In the genomic region with DNA sequence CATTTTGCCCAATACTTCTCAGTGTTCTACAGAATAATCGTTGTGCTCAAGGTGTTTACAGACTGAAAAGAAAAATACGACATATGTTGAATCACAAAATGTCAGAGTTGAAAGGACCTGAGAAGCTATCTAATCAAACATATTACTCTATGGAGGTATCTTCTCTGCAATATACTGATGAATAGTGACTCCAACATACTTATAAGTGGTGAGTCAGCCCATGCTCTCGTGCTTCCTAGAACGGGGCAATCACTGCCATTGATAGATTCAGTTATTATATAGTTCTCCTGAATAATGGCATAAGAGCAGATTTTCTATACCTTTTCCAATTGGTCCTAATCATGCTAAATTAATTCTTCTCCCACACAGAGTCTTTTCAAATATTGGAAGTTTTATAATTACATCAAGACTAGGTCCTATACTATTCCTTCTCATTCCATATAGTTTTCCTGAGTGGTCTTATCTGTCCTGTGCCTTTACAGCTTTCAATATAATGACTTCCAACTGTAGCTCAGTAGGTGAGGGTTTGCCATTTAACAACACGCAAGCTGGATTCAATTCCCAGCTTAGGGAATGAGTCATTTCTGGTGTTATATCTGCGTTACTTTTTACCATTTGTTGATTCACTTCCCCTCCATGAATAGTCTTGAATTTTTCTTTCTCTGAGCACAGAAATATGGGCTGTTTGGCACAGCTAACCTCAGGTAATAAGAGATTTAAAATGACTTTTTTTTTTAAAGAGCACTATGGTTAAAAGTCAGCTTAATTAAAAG, we compare ENCODE assay signal across 29 cellular contexts.
"Had no signal": no experiment of that assay in that cellular context is flagged by ENCODE, and none has a peak within 500 bp of the region (broad histone marks: within the 10 kb centered on the region; RNA-seq: fewer than 3 reads in every experiment).

No MANE protein-coding gene starts in this region.

- H3K27ac Mint-ChIP-seq: activated CD4-positive, alpha-beta memory T cell treated with anti-CD3 and anti-CD28 coated beads, Interleukin-2, amount 10 ng/mL, durations not matched to agents 7 days and 5 days; activated CD4-positive, alpha-beta T cell treated with anti-CD3 and anti-CD28 coated beads, Interleukin-2, amount 10 ng/mL, durations not matched to agents 24 days and 14 days; activated naive CD4-positive, alpha-beta T cell treated with anti-CD3 and anti-CD28 coated beads, Interleukin-2, amount 10 ng/mL, durations not matched to agents 7 days and 5 days; activated naive CD8-positive, alpha-beta T cell treated with anti-CD3 and anti-CD28 coated beads, Interleukin-2, amount 10 ng/mL, durations not matched to agents 7 days and 5 days; activated T-cell treated with anti-CD3 and anti-CD28 coated beads, Interleukin-2, amount 50 U/mL, for 24 hours; brain; effector memory CD8-positive, alpha-beta T cell; naive thymus-derived CD4-positive, alpha-beta T cell; T-helper 17 cell had no signal

- H3K4me1 ChIP-seq: ascending aorta, esophagus muscularis mucosa, parathyroid adenoma, psoas muscle, right atrium auricular region, suprapubic skin, tibial artery, upper lobe of right lung had no signal

- H3K27ac ChIP-seq: ascending aorta, coronary artery, esophagus muscularis mucosa, parathyroid adenoma, psoas muscle, right atrium auricular region, suprapubic skin, tibial artery, upper lobe of right lung had no signal

- H3K27me3 ChIP-seq: ascending aorta, esophagus muscularis mucosa, right atrium auricular region, suprapubic skin, tibial artery, upper lobe of right lung had no signal

- DNase-seq: activated CD4-positive, alpha-beta memory T cell treated with anti-CD3 and anti-CD28 coated beads, Interleukin-2, amount 10 ng/mL, durations not matched to agents 7 days and 5 days; activated CD4-positive, alpha-beta T cell treated with anti-CD3 and anti-CD28 coated beads, Interleukin-2, amount 10 ng/mL, durations not matched to agents 24 days and 14 days; activated CD4-positive, CD25-positive, alpha-beta regulatory T cell treated with anti-CD3 and anti-CD28 coated beads, Interleukin-2, amount 50 U/mL, for 72 hours; activated CD8-positive, alpha-beta memory T cell treated with anti-CD3 and anti-CD28 coated beads, Interleukin-2, amount 50 U/mL, for 48 hours; activated gamma-delta T cell; activated naive CD4-positive, alpha-beta T cell treated with anti-CD3 and anti-CD28 coated beads, Interleukin-2, amount 10 ng/mL, durations not matched to agents 7 days and 5 days; activated naive CD8-positive, alpha-beta T cell treated with anti-CD3 and anti-CD28 coated beads, Interleukin-2, amount 10 ng/mL, durations not matched to agents 7 days and 5 days; activated T-cell treated with anti-CD3 and anti-CD28 coated beads, Interleukin-2, amount 50 U/mL, for 24 hours; effector memory CD8-positive, alpha-beta T cell; glutamatergic neuron; midbrain; naive thymus-derived CD4-positive, alpha-beta T cell; nucleus accumbens; psoas muscle; stimulated activated CD4-positive, alpha-beta T cell treated with anti-CD3 and anti-CD28 coated beads, Interleukin-15, amount 100 ng/mL, for 24 hours; stimulated activated CD4-positive, alpha-beta T cell treated with anti-CD3 and anti-CD28 coated beads, Interleukin-2, amount 100 ng/mL, for 24 hours; stimulated activated naive CD4-positive, alpha-beta T cell; T-helper 17 cell; T1000; tibial artery; upper lobe of right lung had no signal

- ATAC-seq: effector memory CD8-positive, alpha-beta T cell; naive thymus-derived CD4-positive, alpha-beta T cell; psoas muscle; T-helper 17 cell; upper lobe of right lung had no signal

- H3K36me3 Mint-ChIP-seq: activated naive CD4-positive, alpha-beta T cell treated with anti-CD3 and anti-CD28 coated beads, Interleukin-2, amount 10 ng/mL, durations not matched to agents 7 days and 5 days; activated naive CD8-positive, alpha-beta T cell treated with anti-CD3 and anti-CD28 coated beads, Interleukin-2, amount 10 ng/mL, durations not matched to agents 7 days and 5 days had no signal

- H3K4me3 Mint-ChIP-seq: activated CD4-positive, alpha-beta memory T cell treated with anti-CD3 and anti-CD28 coated beads, Interleukin-2, amount 10 ng/mL, durations not matched to agents 7 days and 5 days; activated CD4-positive, alpha-beta T cell treated with anti-CD3 and anti-CD28 coated beads, Interleukin-2, amount 10 ng/mL, durations not matched to agents 24 days and 14 days; activated naive CD4-positive, alpha-beta T cell treated with anti-CD3 and anti-CD28 coated beads, Interleukin-2, amount 10 ng/mL, durations not matched to agents 7 days and 5 days; activated naive CD8-positive, alpha-beta T cell treated with anti-CD3 and anti-CD28 coated beads, Interleukin-2, amount 10 ng/mL, durations not matched to agents 7 days and 5 days; activated T-cell treated with anti-CD3 and anti-CD28 coated beads, Interleukin-2, amount 50 U/mL, for 24 hours; brain; effector memory CD8-positive, alpha-beta T cell; naive thymus-derived CD4-positive, alpha-beta T cell; T-helper 17 cell had no signal

- H3K4me1 Mint-ChIP-seq: activated CD4-positive, alpha-beta memory T cell treated with anti-CD3 and anti-CD28 coated beads, Interleukin-2, amount 10 ng/mL, durations not matched to agents 7 days and 5 days; activated CD4-positive, alpha-beta T cell treated with anti-CD3 and anti-CD28 coated beads, Interleukin-2, amount 10 ng/mL, durations not matched to agents 24 days and 14 days; activated naive CD4-positive, alpha-beta T cell treated with anti-CD3 and anti-CD28 coated beads, Interleukin-2, amount 10 ng/mL, durations not matched to agents 7 days and 5 days; activated naive CD8-positive, alpha-beta T cell treated with anti-CD3 and anti-CD28 coated beads, Interleukin-2, amount 10 ng/mL, durations not matched to agents 7 days and 5 days; brain; naive thymus-derived CD4-positive, alpha-beta T cell; T-helper 17 cell had no signal

- H3K4me3 ChIP-seq: ascending aorta, coronary artery, esophagus muscularis mucosa, psoas muscle, right atrium auricular region, suprapubic skin, tibial artery, upper lobe of right lung had no signal

- FAIRE-seq: frontal cortex had no signal

- H3K27me3 Mint-ChIP-seq: activated CD4-positive, alpha-beta memory T cell treated with anti-CD3 and anti-CD28 coated beads, Interleukin-2, amount 10 ng/mL, durations not matched to agents 7 days and 5 days; activated CD4-positive, alpha-beta T cell treated with anti-CD3 and anti-CD28 coated beads, Interleukin-2, amount 10 ng/mL, durations not matched to agents 24 days and 14 days; activated naive CD4-positive, alpha-beta T cell treated with anti-CD3 and anti-CD28 coated beads, Interleukin-2, amount 10 ng/mL, durations not matched to agents 7 days and 5 days; activated naive CD8-positive, alpha-beta T cell treated with anti-CD3 and anti-CD28 coated beads, Interleukin-2, amount 10 ng/mL, durations not matched to agents 7 days and 5 days had no signal

- H3K36me3 ChIP-seq: ascending aorta, esophagus muscularis mucosa, right atrium auricular region, suprapubic skin, tibial artery, upper lobe of right lung had no signal

- H3K9me3 ChIP-seq: suprapubic skin, upper lobe of right lung had no signal
